Comparison of ENCODE assay signal across 20 cellular contexts in the genomic region with DNA sequence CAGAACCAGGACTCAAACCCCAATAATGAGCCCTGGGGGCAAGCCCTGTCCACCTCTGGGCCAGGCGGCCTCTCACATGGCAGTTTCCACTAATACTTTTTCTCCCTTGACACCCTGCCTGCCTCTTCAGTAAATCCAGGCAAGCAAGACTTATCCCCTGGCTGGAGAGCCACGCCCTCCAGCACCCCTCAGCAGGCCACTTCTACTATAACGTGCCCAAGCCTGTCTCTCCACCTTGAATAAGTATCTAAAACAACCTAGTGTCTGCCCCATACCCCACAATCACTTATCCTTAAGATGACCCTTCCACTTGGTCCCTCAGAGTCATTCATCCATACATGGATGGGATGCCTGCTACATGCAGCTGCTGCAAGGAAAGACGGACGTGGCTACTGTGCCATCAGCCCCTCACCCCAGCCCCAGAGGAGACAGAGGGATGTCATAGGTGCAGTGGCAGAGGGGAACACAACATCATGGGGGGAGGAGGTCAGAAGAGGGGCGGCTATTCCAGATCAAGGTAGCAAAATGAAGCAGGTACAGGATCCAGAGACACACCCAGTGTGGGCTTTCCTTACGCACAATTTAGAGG.
DNase-seq lines count a peak whose midpoint lies in the region; ATAC-seq and TF ChIP-seq lines count a peak whose summit lies in the region.
"Had no signal": no experiment of that assay in that cellular context is flagged by ENCODE, and none has a peak within 500 bp of the region (broad histone marks: within the 10 kb centered on the region; RNA-seq: fewer than 3 reads in every experiment).

No MANE protein-coding gene starts in this region.

- H3K27me3 ChIP-seq in mammary epithelial cell (ENCODE audit: insufficient read depth, low read length) (no peaks in the 10 kb centered on the region), breast epithelium (no peaks in the 10 kb centered on the region), mesendoderm (ENCODE audit: insufficient read depth, low read length, poor library complexity) (no peaks in the 10 kb centered on the region)
- H3K27me3 ChIP-seq: heart right ventricle had no signal

- no peaks in the 10 kb centered on the region for H3K9me3 Mint-ChIP-seq in nephron progenitor cell
- H3K9me3 Mint-ChIP-seq: activated naive CD8-positive, alpha-beta T cell treated with anti-CD3 and anti-CD28 coated beads, Interleukin-2, amount 10 ng/mL, durations not matched to agents 7 days and 5 days; activated T-helper 2 cell treated with anti-CD3 and anti-CD28 coated beads, Interferon-gamma antibody, Interleukin-2, Interleukin-4, amounts not matched to agents 10 μg/mL and 5 μg/mL and 100 μg/mL, durations not matched to agents 14 hours and 24 hours and 36 hours; memory B cell had no signal

- peaks cover 33% of the 10 kb centered on the region for H3K79me1 ChIP-seq in mesendoderm (ENCODE audit: low read length)

- peak overlapping the region; percentile 15 for H3K4me2 ChIP-seq in mammary epithelial cell (ENCODE audit: insufficient read depth, low read depth, low read length)
- no peak overlapping the region for H3K4me2 ChIP-seq in mesendoderm (ENCODE audit: low read length)
- H3K4me2 ChIP-seq: SK-N-SH had no signal

- H3K4me3 ChIP-seq in mammary epithelial cell (replicated peaks in 1 of 3; ENCODE audit: insufficient read depth in 1 of 3, low read depth in 2 of 3, low read length in 3 of 3) (no peak overlapping the region), breast epithelium (no peak overlapping the region), mesendoderm (ENCODE audit: low read length) (no peak overlapping the region)
- H3K4me3 ChIP-seq: heart right ventricle had no signal

- BruUV-seq in mammary epithelial cell (replicated peaks; lab: Mats Ljungman, UMichigan) = no TSS peak

- peak overlapping the region; percentile 35 for H2AFZ ChIP-seq in mammary epithelial cell (ENCODE audit: low read depth, low read length)

- H3K36me3 ChIP-seq in mammary epithelial cell (ENCODE audit: insufficient read depth, low read length) (no peaks in the 10 kb centered on the region), breast epithelium (no peaks in the 10 kb centered on the region), mesendoderm (ENCODE audit: control insufficient read depth, insufficient read depth, low read length) (no peaks in the 10 kb centered on the region)
- H3K36me3 ChIP-seq: heart right ventricle had no signal

- no peak overlapping the region for H3K4me3 Mint-ChIP-seq in nephron progenitor cell
- H3K4me3 Mint-ChIP-seq: activated naive CD8-positive, alpha-beta T cell treated with anti-CD3 and anti-CD28 coated beads, Interleukin-2, amount 10 ng/mL, durations not matched to agents 7 days and 5 days; memory B cell had no signal

- no peak overlapping the region for H2BK5ac ChIP-seq in mesendoderm (ENCODE audit: low read length)

- H4K8ac ChIP-seq in mesendoderm (ENCODE audit: low read depth, low read length) = no peak overlapping the region

- DNase-seq in mammary epithelial cell = peak; percentile 30
- no peak for DNase-seq in breast epithelium (ENCODE audit: low spot score in 2 of 2)
- no peak for DNase-seq in RWPE1 (ENCODE audit: low spot score)
- no peak for DNase-seq in mesendoderm
- no peak for DNase-seq in activated CD4-positive, alpha-beta T cell treated with anti-CD3 and anti-CD28 coated beads, Interleukin-2, amount 50 U/mL, for 48 hours
- DNase-seq in nephron progenitor cell = no peak
- DNase-seq: activated CD4-positive, alpha-beta T cell treated with anti-CD3 and anti-CD28 coated beads, Interleukin-2, amount 50 U/mL, for 1 hour; activated naive CD8-positive, alpha-beta T cell treated with anti-CD3 and anti-CD28 coated beads, Interleukin-2, amount 10 ng/mL, durations not matched to agents 7 days and 5 days; EL; foreskin fibroblast; heart right ventricle; left cardiac atrium; NCI-H1092 treated with DMSO at 0.1 percent for 48 hours; NCI-H2081 treated with DMSO at 0.1 percent for 48 hours; retina; SK-N-SH had no signal

- H2BK15ac ChIP-seq in mesendoderm (replicated peaks; ENCODE audit: low read depth) = no peak overlapping the region

- H3K9ac ChIP-seq in mammary epithelial cell (ENCODE audit: insufficient read depth, low read length) (no peak overlapping the region), mesendoderm (ENCODE audit: low read length) (no peak overlapping the region)
- H3K9ac ChIP-seq: SK-N-SH had no signal

- H3K18ac ChIP-seq in mesendoderm (ENCODE audit: low read length) = no peak overlapping the region

- H4K5ac ChIP-seq in mesendoderm (ENCODE audit: low read length) = no peak overlapping the region

- TF ChIP-seq POLR2A in breast epithelium (IDR thresholded peaks at IDR 0.05) = no peak

- TF ChIP-seq CTCF in mammary epithelial cell (conservative IDR thresholded peaks at IDR 0.05 in 1 of 2, IDR thresholded peaks at IDR 0.05 in 1 of 2; ENCODE audit: extremely low read depth in 1 of 2, insufficient read depth in 1 of 2, low read depth in 1 of 2, low read length in 2 of 2) (no peak), breast epithelium (IDR thresholded peaks at IDR 0.05) (no peak), RWPE1 (conservative IDR thresholded peaks at IDR 0.05; ENCODE audit: low read depth) (no peak), nephron progenitor cell (IDR thresholded peaks at IDR 0.05) (no peak)

- peaks cover 79% of the 10 kb centered on the region for H3K4me1 Mint-ChIP-seq in nephron progenitor cell

- in situ Hi-C loops in mammary epithelial cell (cut with MboI; ENCODE audit: low sequenced_read_pairs in 2 of 2) = no loop called here

- H3K56ac ChIP-seq in mesendoderm (ENCODE audit: low read length) = peak overlapping the region; percentile 0

- H3K9me3 ChIP-seq in mammary epithelial cell (replicated peaks; ENCODE audit: insufficient read depth, low read length) (no peaks in the 10 kb centered on the region), breast epithelium (no peaks in the 10 kb centered on the region)
- H3K9me3 ChIP-seq: heart right ventricle, SK-N-SH had no signal

- WGBS in mammary epithelial cell (ENCODE audit: low coverage, missing lambda C conversion rate) = 78% methylated on average over 7 of the region's 7 CpGs
- no CpG with 5 or more reads among the region's 7 CpGs for WGBS in mesendoderm (ENCODE audit: extremely low coverage, insufficient coverage, low lambda C conversion rate)

- no peak overlapping the region for H2AK5ac ChIP-seq in mesendoderm (ENCODE audit: low read length)

- no peaks in the 10 kb centered on the region for H3K79me2 ChIP-seq in mammary epithelial cell (ENCODE audit: insufficient read depth, low read length)
- H3K79me2 ChIP-seq in mesendoderm (ENCODE audit: control insufficient read depth, insufficient read depth, low read length) = peaks cover 21% of the 10 kb centered on the region

- H3K27ac ChIP-seq in mammary epithelial cell (ENCODE audit: insufficient read depth, low read depth, low read length) (no peak overlapping the region), breast epithelium (peak overlapping the region in 1 of 2 donors; percentile 2), RWPE1 (peak overlapping the region; percentile 64), mesendoderm (ENCODE audit: low read depth, low read length) (no peak overlapping the region)
- H3K27ac ChIP-seq: heart right ventricle had no signal

- dilution Hi-C loops in mammary epithelial cell (cut with HindIII; ENCODE audit: low sequenced_read_pairs) = no loop called here

- CTCF ChIA-PET in mammary epithelial cell (lab: Charles Lee; ENCODE audit: low non-redundant PET) (no interaction called here), RWPE1 (lab: Yijun Ruan, JAX) (no interaction called here)

- H3K4me1 ChIP-seq in mammary epithelial cell (ENCODE audit: insufficient read depth, low read length) (peaks cover 47% of the 10 kb centered on the region), breast epithelium (peaks cover 8 to 27% of the 10 kb centered on the region in 2 donors), mesendoderm (ENCODE audit: control insufficient read depth, low read depth, low read length) (peaks cover 44% of the 10 kb centered on the region)

- ATAC-seq in HG02759 (IDR thresholded peaks at IDR 0.05; ENCODE audit: unreplicated experiment) (no peak), HG02885 (IDR thresholded peaks at IDR 0.05; ENCODE audit: poor library complexity, unreplicated experiment) (no peak)
- ATAC-seq: heart right ventricle, left cardiac atrium had no signal

- H3K27me3 Mint-ChIP-seq in nephron progenitor cell (ENCODE audit: low read depth, poor library complexity) = peaks cover 8% of the 10 kb centered on the region
- H3K27me3 Mint-ChIP-seq: memory B cell had no signal

- H3K4ac ChIP-seq in mesendoderm (ENCODE audit: low read depth, low read length) = no peak overlapping the region

- POLR2A ChIA-PET in RWPE1 (lab: Yijun Ruan, JAX; ENCODE audit: low non-redundant PET) = no interaction called here

- H2BK120ac ChIP-seq in mesendoderm (ENCODE audit: low read depth, low read length) = no peak overlapping the region

- no peak overlapping the region for H3K23ac ChIP-seq in mesendoderm (ENCODE audit: low read length)

- H4K20me1 ChIP-seq in mammary epithelial cell (ENCODE audit: insufficient read depth, low read length) = no peaks in the 10 kb centered on the region

- intact Hi-C loops in mammary epithelial cell (cut with micrococcal nuclease) = no loop called here
- intact Hi-C loops in breast epithelium (cut with DNase I; ENCODE audit: low total_unique reads) = no loop called here

- peaks cover 27% of the 10 kb centered on the region for H3K36me3 Mint-ChIP-seq in nephron progenitor cell (ENCODE audit: low read depth)
- H3K36me3 Mint-ChIP-seq: memory B cell had no signal

- no peak overlapping the region for H3K27ac Mint-ChIP-seq in nephron progenitor cell
- H3K27ac Mint-ChIP-seq: activated naive CD8-positive, alpha-beta T cell treated with anti-CD3 and anti-CD28 coated beads, Interleukin-2, amount 10 ng/mL, durations not matched to agents 7 days and 5 days; activated T-helper 2 cell treated with anti-CD3 and anti-CD28 coated beads, Interferon-gamma antibody, Interleukin-2, Interleukin-4, amounts not matched to agents 10 μg/mL and 5 μg/mL and 100 μg/mL, durations not matched to agents 14 hours and 24 hours and 36 hours; memory B cell had no signal
